1 cellular context compared by ENCODE assay signal in the genomic region with DNA sequence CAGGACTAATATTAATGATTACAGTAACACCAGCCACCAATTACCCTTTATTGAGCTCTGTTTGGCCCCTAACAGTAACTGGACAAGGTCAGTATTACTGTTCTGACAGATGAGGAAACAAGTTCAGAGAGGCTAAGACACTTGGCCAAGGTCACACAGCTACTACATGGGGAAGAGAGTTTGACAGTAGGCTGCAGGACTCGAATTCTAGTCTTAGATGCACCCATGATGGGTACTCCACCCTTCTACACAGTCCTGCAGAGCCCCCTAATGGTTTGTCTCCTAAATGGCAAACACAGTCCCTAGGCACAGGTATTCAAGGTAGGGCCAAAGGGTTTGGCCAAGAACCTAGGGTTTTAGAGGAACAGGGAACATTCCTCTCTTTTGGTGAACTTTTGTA.
TF ChIP-seq lines count a peak whose summit lies in the region.

No MANE protein-coding gene starts in this region.

TF ChIP-seq in Ishikawa, 13 proteins besides CTCF, POLR2A, EP300 and RAD21 (continued from another document):
- TF ChIP-seq, protein P1, sequence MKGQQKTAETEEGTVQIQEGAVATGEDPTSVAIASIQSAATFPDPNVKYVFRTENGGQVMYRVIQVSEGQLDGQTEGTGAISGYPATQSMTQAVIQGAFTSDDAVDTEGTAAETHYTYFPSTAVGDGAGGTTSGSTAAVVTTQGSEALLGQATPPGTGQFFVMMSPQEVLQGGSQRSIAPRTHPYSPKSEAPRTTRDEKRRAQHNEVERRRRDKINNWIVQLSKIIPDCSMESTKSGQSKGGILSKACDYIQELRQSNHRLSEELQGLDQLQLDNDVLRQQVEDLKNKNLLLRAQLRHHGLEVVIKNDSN (IDR thresholded peaks at IDR 0.05), result no peak
- TF ChIP-seq CREB1 (IDR thresholded peaks at IDR 0.05; ENCODE audit: low read depth), result no peak
TF ChIP-seq in Ishikawa: peak in this region for 0.
